In genomic region chr12:74953697-74954096, GRCh38 we compare ENCODE assay signal across 30 cellular contexts.
"Had no signal": no experiment of that assay in that cellular context is flagged by ENCODE, and none has a peak within 500 bp of the region (broad histone marks: within the 10 kb centered on the region; RNA-seq: fewer than 3 reads in every experiment).

No MANE protein-coding gene starts in this region.

- H3K4me1 ChIP-seq: neural progenitor cell, parathyroid adenoma, psoas muscle, spleen, suprapubic skin, testis, tibial artery, transverse colon, upper lobe of left lung, vagina had no signal

- H3K27ac ChIP-seq: neural progenitor cell, ovary, parathyroid adenoma, psoas muscle, skin epidermis, spleen, suprapubic skin, testis, tibial artery, transverse colon, upper lobe of left lung, vagina had no signal

- FAIRE-seq: urothelium cell line had no signal

- DNase-seq: naive thymus-derived CD4-positive, alpha-beta T cell; natural killer cell; occipital lobe; ovary; posterior cingulate gyrus; psoas muscle; right cardiac atrium; spleen; stimulated activated CD4-positive, alpha-beta T cell treated with anti-CD3 and anti-CD28 coated beads, Interleukin-12 subunit alpha, Interleukin-12 subunit beta, amount 100 ng/mL, for 4 hours; stimulated activated CD4-positive, alpha-beta T cell treated with anti-CD3 and anti-CD28 coated beads, Interleukin-1b, Interleukin-23, amount 100 ng/mL, for 48 hours; stimulated activated CD4-positive, alpha-beta T cell treated with anti-CD3 and anti-CD28 coated beads, Interleukin-4, amount 100 ng/mL, for 1 hour; stimulated activated CD4-positive, alpha-beta T cell treated with anti-CD3 and anti-CD28 coated beads, Interleukin-4, amount 100 ng/mL, for 4 hours; stimulated activated CD8-positive, alpha-beta memory T cell treated with anti-CD3 and anti-CD28 coated beads, Interleukin-4, amount 100 ng/mL, for 48 hours; stimulated activated naive CD4-positive, alpha-beta T cell; stimulated activated naive CD8-positive, alpha-beta T cell treated with anti-CD3 and anti-CD28 coated beads, Interleukin-15, amount 100 ng/mL, for 72 hours; stimulated activated naive CD8-positive, alpha-beta T cell treated with anti-CD3 and anti-CD28 coated beads, Interleukin-15, Interleukin-2, amounts not matched to agents 100 U/mL and 50 U/mL, for 24 hours; substantia nigra; testis; tibial artery; transverse colon; upper lobe of left lung had no signal

- H3K4me3 ChIP-seq: neural progenitor cell, ovary, psoas muscle, skin epidermis, smooth muscle cell, spleen, suprapubic skin, testis, tibial artery, transverse colon, upper lobe of left lung, vagina had no signal

- ATAC-seq: naive thymus-derived CD4-positive, alpha-beta T cell; natural killer cell; psoas muscle; right cardiac atrium; sciatic nerve; stimulated activated memory B cell treated with anti-CD40 and anti-IgM and Interleukin-4, amounts not matched to agents 10 μg/mL and 1 μg/mL and 100 μg/mL, for 72 hours; stimulated activated naive CD8-positive, alpha-beta T cell treated with anti-CD3 and anti-CD28 coated beads, Interleukin-15, amount 100 ng/mL, for 72 hours; stimulated activated naive CD8-positive, alpha-beta T cell treated with anti-CD3 and anti-CD28 coated beads, Interleukin-15, Interleukin-2, amounts not matched to agents 100 U/mL and 50 U/mL, for 24 hours had no signal

- H3K79me2 ChIP-seq: parathyroid adenoma had no signal

- H3K4me2 ChIP-seq: neural progenitor cell, smooth muscle cell had no signal

- H3K9ac ChIP-seq: neural progenitor cell, parathyroid adenoma had no signal

- H2AFZ ChIP-seq: neural progenitor cell, parathyroid adenoma had no signal

- H3K36me3 ChIP-seq: neural progenitor cell, ovary, spleen, suprapubic skin, tibial artery, transverse colon, upper lobe of left lung, vagina had no signal

- H3K9me3 ChIP-seq: ovary, psoas muscle, suprapubic skin, testis, vagina had no signal

- H3K27me3 ChIP-seq: neural progenitor cell, ovary, spleen, suprapubic skin, testis, tibial artery, transverse colon, upper lobe of left lung, vagina had no signal
